8 cellular contexts compared by ENCODE assay signal in genomic region chr3:49295489-49296058, GRCh38. TPM values are rescaled to one million over a fixed set of nuclear protein-coding genes. Genes with fewer than 3 reads are reported as not detected.
A peak's percentile ranks its signal among the peaks of the same experiment; 100 is the strongest.
DNase-seq lines count a peak whose midpoint lies in the region; ATAC-seq, FAIRE-seq and TF ChIP-seq lines count a peak whose summit lies in the region.

No MANE protein-coding gene starts in this region.

- TF ChIP-seq RAD21 in GM12878 (IDR thresholded peaks at IDR 0.05; ENCODE audit: insufficient read depth, low read depth, low read length) (peak; percentile 57), HepG2 (CRISPR knock-in tag; IDR thresholded peaks at IDR 0.05) (0 out of 2 replicates have a peak, but pooled peaks have one; percentile 14)

- SMC1A ChIA-PET in GM12878 (lab: Charles Lee; ENCODE audit: uncharacterized antibody, unreplicated experiment) = interaction anchor here (2.0 kb wide), 1 partner anchor 154 kb away, joined by 6 read pairs; no protein-coding TSS in a partner anchor

- H3K9ac ChIP-seq in PC-3 (ENCODE audit: low read length) (no peak overlapping the region), GM12878 (ENCODE audit: control insufficient read depth, insufficient read depth, low read length) (no peak overlapping the region), HepG2 (ENCODE audit: insufficient read depth, low read depth, low read length) (no peak overlapping the region)

- H3K4me1 ChIP-seq in PC-3 (ENCODE audit: insufficient read depth, low read length) = no peaks in the 10 kb centered on the region
- H3K4me1 ChIP-seq in GM12878 (ENCODE audit: control insufficient read depth, insufficient read depth, low read length) = no peaks in the 10 kb centered on the region; the same call in 1 of the 2 replicates
- peaks cover 13% of the 10 kb centered on the region for H3K4me1 ChIP-seq in HepG2 (ENCODE audit: insufficient read depth, low read length)
- H3K4me1 ChIP-seq in upper lobe of right lung = peaks cover 22% of the 10 kb centered on the region

- H3K79me2 ChIP-seq in PC-3 (ENCODE audit: low read length) (no peaks in the 10 kb centered on the region), GM12878 (ENCODE audit: control insufficient read depth, insufficient read depth, low read length) (no peaks in the 10 kb centered on the region), HepG2 (ENCODE audit: insufficient read depth, low read length) (no peaks in the 10 kb centered on the region)

- H3K4me2 ChIP-seq in PC-3 (ENCODE audit: low read length) = no peak overlapping the region
- H3K4me2 ChIP-seq in GM12878 (ENCODE audit: control insufficient read depth, insufficient read depth) = no peak overlapping the region
- no peak overlapping the region for H3K4me2 ChIP-seq in HepG2 (ENCODE audit: low read depth, low read length)

- TF ChIP-seq POLR2A in GM12878 (IDR thresholded peaks at IDR 0.05; ENCODE audit: low read depth, low read length) = no peak
- TF ChIP-seq POLR2A in HepG2 (IDR thresholded peaks at IDR 0.05; ENCODE audit: insufficient read depth in 1 of 2, low read depth in 2 of 2, low read length in 2 of 2) = no peak
- TF ChIP-seq POLR2A in GM18505 (IDR thresholded peaks at IDR 0.05; ENCODE audit: borderline replicate concordance, extremely low read depth, insufficient read depth, insufficient read length) = no peak

- H4K20me1 ChIP-seq in PC-3 (ENCODE audit: low read length) (no peaks in the 10 kb centered on the region), GM12878 (ENCODE audit: control insufficient read depth, insufficient read depth) (no peaks in the 10 kb centered on the region), HepG2 (ENCODE audit: insufficient read depth, low read length) (no peaks in the 10 kb centered on the region)

- FAIRE-seq in GM12878 (lab: Jason Lieb, UNC) (no peak), HepG2 (lab: Jason Lieb, UNC) (no peak)

- 90% methylated on average over 11 of the region's 11 CpGs for WGBS in GM12878 (ENCODE audit: insufficient coverage, insufficient replicate concordance, low lambda C conversion rate, missing lambda C conversion rate)
- 84% methylated on average over 11 of the region's 11 CpGs for WGBS in HepG2 (ENCODE audit: low lambda C conversion rate)

- no TSS peak for BruUV-seq in PC-3 (replicated peaks; lab: Mats Ljungman, UMichigan)
- BruUV-seq in GM12878 (replicated peaks; lab: Mats Ljungman, UMichigan) = TSS peak; percentile 42
- no TSS peak for BruUV-seq in HepG2 (replicated peaks; lab: Mats Ljungman, UMichigan)

- H3K36me3 ChIP-seq in PC-3 (ENCODE audit: low read depth, low read length) (peaks cover 63% of the 10 kb centered on the region), GM12878 (ENCODE audit: control insufficient read depth in 2 of 2, insufficient read depth in 2 of 2, low read length in 1 of 2) (peaks cover 33 to 44% of the 10 kb centered on the region in 2 experiments), HepG2 (replicated peaks in 1 of 2; ENCODE audit: control insufficient read depth in 1 of 2, insufficient read depth in 2 of 2, low read length in 2 of 2) (peaks cover 23 to 54% of the 10 kb centered on the region in 2 experiments), upper lobe of right lung (peaks cover 94% of the 10 kb centered on the region)

- intact Hi-C loops in PC-3 (cut with micrococcal nuclease) = loop anchor here (1.0 kb wide), 2 partner anchors 124 to 154 kb away; partner anchors contain the start of gene KLHDC8B
- intact Hi-C loops in GM12878 (cut with micrococcal nuclease; ENCODE audit: unreplicated experiment) = loop anchor here (1.0 kb wide), 1 partner anchor 154 kb away; no protein-coding TSS in a partner anchor
- intact Hi-C loops in HepG2 (cut with micrococcal nuclease; ENCODE audit: unreplicated experiment) = no loop called here
- intact Hi-C loops in upper lobe of right lung (cut with DNase I) = no loop called here

- no peak for TF ChIP-seq EP300 in GM12878 (IDR thresholded peaks at IDR 0.05; ENCODE audit: borderline replicate concordance in 1 of 2, control insufficient read depth in 1 of 2, low read depth in 2 of 2, low read length in 2 of 2)
- TF ChIP-seq EP300 in HepG2 (IDR thresholded peaks at IDR 0.05; ENCODE audit: low read depth in 2 of 2, low read length in 2 of 2) = no peak
- no peak for TF ChIP-seq EP300 in HepG2 (CRISPR knock-in tag; IDR thresholded peaks at IDR 0.05; ENCODE audit: borderline replicate concordance)

- H3K27me3 ChIP-seq in PC-3 (ENCODE audit: low read length) = no peaks in the 10 kb centered on the region
- H3K27me3 ChIP-seq in GM12878 (replicated peaks in 1 of 2; ENCODE audit: control insufficient read depth in 2 of 2, insufficient read depth in 2 of 2, low read length in 1 of 2) = no peaks in the 10 kb centered on the region
- no peaks in the 10 kb centered on the region for H3K27me3 ChIP-seq in HepG2 (ENCODE audit: control insufficient read depth in 1 of 2, insufficient read depth in 2 of 2, low read length in 2 of 2)
- no peaks in the 10 kb centered on the region for H3K27me3 ChIP-seq in upper lobe of right lung

- ATAC-seq in PC-3 (peak; percentile 31; the same call in 1 of the 2 replicates), GM12878 (peak; percentile 47; the same call in 2 of the 3 replicates), HepG2 (0 out of 3 replicates have a peak, but pooled peaks have one; percentile 24), upper lobe of right lung (peak; percentile 62), HG03442 (IDR thresholded peaks at IDR 0.05; ENCODE audit: unreplicated experiment) (no peak), GM18505 (IDR thresholded peaks at IDR 0.05; ENCODE audit: unreplicated experiment) (no peak)

- in situ Hi-C loops in GM12878 (cut with MboI) = no loop called here
- in situ Hi-C loops in HepG2 (cut with HindIII; ENCODE audit: extremely low pct_ligation_motif_present, low pct_unique_long_range_greater_than_20kb) = no loop called here

- H3F3A ChIP-seq in PC-3 (ENCODE audit: low read length, unreplicated experiment) = no peaks in the 10 kb centered on the region

- TF ChIP-seq CTCF in PC-3 (conservative IDR thresholded peaks at IDR 0.05; ENCODE audit: low read depth, low read length) = peak; percentile 90
- TF ChIP-seq CTCF in GM12878 (IDR thresholded peaks at IDR 0.05 in 2 of 3, conservative IDR thresholded peaks at IDR 0.05 in 1 of 3; ENCODE audit: control insufficient read depth in 2 of 3, extremely low read depth in 1 of 3, insufficient read depth in 1 of 3, low read depth in 3 of 3, low read length in 3 of 3) = peak; percentile 51 to 54 (median 52); a peak in 5 of 6 replicates
- peak; percentile 55 for TF ChIP-seq CTCF in HepG2 (CRISPR knock-in tag; IDR thresholded peaks at IDR 0.05)
- TF ChIP-seq CTCF in upper lobe of right lung (IDR thresholded peaks at IDR 0.05) = peak; percentile 63

- no peak overlapping the region for H3K27ac ChIP-seq in PC-3 (ENCODE audit: low read length)
- no peak overlapping the region for H3K27ac ChIP-seq in GM12878 (ENCODE audit: control insufficient read depth, insufficient read depth)
- H3K27ac ChIP-seq in HepG2 (ENCODE audit: extremely low read length, insufficient read depth, low read length) = no peak overlapping the region
- no peak overlapping the region for H3K27ac ChIP-seq in upper lobe of right lung

- H3K9me2 ChIP-seq in PC-3 (replicated peaks; ENCODE audit: low read length) = no peaks in the 10 kb centered on the region

- H2AFZ ChIP-seq in PC-3 (ENCODE audit: low read length) (no peak overlapping the region), GM12878 (ENCODE audit: control insufficient read depth, low read depth, low read length) (no peak overlapping the region), HepG2 (ENCODE audit: low read length) (no peak overlapping the region)

- H3K9me3 ChIP-seq in PC-3 (ENCODE audit: low read length) (no peaks in the 10 kb centered on the region), GM12878 (replicated peaks; ENCODE audit: control insufficient read depth, insufficient read depth, low read length) (no peaks in the 10 kb centered on the region), HepG2 (ENCODE audit: low read length) (no peaks in the 10 kb centered on the region), upper lobe of right lung (no peaks in the 10 kb centered on the region)

- POLR2A ChIA-PET in PC-3 (lab: Charles Lee; ENCODE audit: unreplicated experiment) (no interaction called here), GM12878 (lab: Charles Lee) (no interaction called here), HepG2 (lab: Yijun Ruan, JAX) (no interaction called here)

- RAD21 ChIA-PET in GM12878 (lab: Charles Lee; ENCODE audit: unreplicated experiment) = interaction anchor here (1.6 kb wide), 1 partner anchor 159 kb away, joined by 3 read pairs; no protein-coding TSS in a partner anchor

- DNase-seq in activated T-cell treated with anti-CD3 and anti-CD28 coated beads for 1 hour (ENCODE audit: low read depth) = peak; percentile 11
- DNase-seq in activated T-cell treated with anti-CD3 and anti-CD28 coated beads for 4 hours = no peak
- peak; percentile 65 for DNase-seq in PC-3
- DNase-seq in GM12878 (ENCODE audit: low read depth, low spot score) = no peak
- peak; percentile 35 for DNase-seq in HepG2 (ENCODE audit: low spot score)
- no peak for DNase-seq in upper lobe of right lung

- CTCF ChIA-PET in PC-3 (lab: Charles Lee) (no interaction called here), GM12878 (lab: Yijun Ruan, JAX) (interaction anchor here (0.8 to 2.2 kb wide), 2 partner anchors 44 to 154 kb away, joined by 3 to 9 read pairs; partner anchors contain the start of gene USP4), HepG2 (lab: Yijun Ruan, JAX; ENCODE audit: low intra/inter-chr PET ratio, low total read pairs) (interaction anchor here (1.5 kb wide), 1 partner anchor 154 kb away, joined by 9 read pairs; no protein-coding TSS in a partner anchor)

- H3K4me3 ChIP-seq in PC-3 (ENCODE audit: low read length) = no peak overlapping the region
- no peak overlapping the region for H3K4me3 ChIP-seq in GM12878
- H3K4me3 ChIP-seq in HepG2 (replicated peaks in 1 of 3; ENCODE audit: insufficient read depth in 1 of 3, low read depth in 2 of 3, low read length in 3 of 3) = no peak overlapping the region
- no peak overlapping the region for H3K4me3 ChIP-seq in upper lobe of right lung

RNA-seq across cellular contexts. Expression of gene C3orf62, which starts 18.5 kb away (rescaled TPM):
- total RNA-seq in PC-3 (2014; rRNA removed) (3.9 and 10.3 TPM in 2 replicates), GM12878 (2014; rRNA removed) (3.8 and 4.1 TPM in 2 replicates), GM12878 (2014; rRNA removed; fragmentation: Illumina TruSeq; extraction: Trizol) (4.0 and 4.6 TPM in 2 replicates), GM12878 (2021) (4.5 and 7.1 TPM in 2 replicates), HepG2 (2016; rRNA removed; fragmentation: Illumina TruSeq; extraction: Trizol) (1.2 and 1.6 TPM in 2 replicates), upper lobe of right lung (6.8 TPM)
- total RNA-seq in GM12878 (2013; cell fraction: nucleolus; rRNA removed) = 15.6 and 16.3 TPM in 2 replicates
- polyA plus RNA-seq in GM12878 (2011; ENCODE audit: low read depth) = 2.2 TPM
- polyA plus RNA-seq in GM12878 (2011; rRNA removed) (5.0 and 5.5 TPM in 2 replicates), GM12878 (2014; fragmentation: Illumina TruSeq; extraction: Trizol) (6.6 and 7.5 TPM in 2 replicates), GM12878 (2014; fragmentation: Nextera tagmentation; extraction: Ambion mirVana) (1 to 10 TPM; 3.0 to 4.0 TPM), GM12878 (2014; rRNA removed) (6.9 and 8.9 TPM in 2 replicates), GM12878 (2016; fragmentation: Nextera tagmentation; extraction: Ambion mirVana) (1 to 10 TPM; 2.7 to 3.3 TPM), HepG2 (2011; rRNA removed) (3.9 and 4.3 TPM in 2 replicates)
- 4.5 and 6.6 TPM in 2 replicates for polyA plus RNA-seq in GM12878 (2011; cell fraction: cytosol; rRNA removed)
- 12.6 and 13.8 TPM in 2 replicates for polyA plus RNA-seq in GM12878 (2011; cell fraction: nucleus; rRNA removed)
- 2.2 and 3.3 TPM in 2 replicates for polyA plus RNA-seq in GM12878 (2012)
- 3.4 and 8.1 TPM in 2 replicates for polyA minus RNA-seq in GM12878 (2011; rRNA and poly(A)+ RNA removed)
- polyA minus RNA-seq in GM12878 (2011; cell fraction: cytosol; rRNA and poly(A)+ RNA removed) = 1.9 and 2.0 TPM in 2 replicates
- 4.5 and 9.2 TPM in 2 replicates for polyA minus RNA-seq in GM12878 (2011; cell fraction: nucleus; rRNA and poly(A)+ RNA removed)
- 0.44 and 1.3 TPM in 2 replicates for total RNA-seq in HepG2 (2016; cell fraction: cytosol; rRNA removed; fragmentation: Illumina TruSeq; extraction: Trizol; ENCODE audit: low read depth)
- 1.3 and 1.4 TPM in 2 replicates for total RNA-seq in HepG2 (2016; cell fraction: insoluble cytoplasmic fraction; rRNA removed; fragmentation: Illumina TruSeq; extraction: Trizol)
- 0.86 and 1.7 TPM in 2 replicates for total RNA-seq in HepG2 (2016; cell fraction: membrane; rRNA removed; fragmentation: Illumina TruSeq; extraction: Trizol)
- total RNA-seq in HepG2 (2016; cell fraction: nucleus; rRNA removed; fragmentation: Illumina TruSeq; extraction: Trizol) = 2.2 and 3.0 TPM in 2 replicates
- polyA plus RNA-seq in HepG2 (2011; cell fraction: cytosol; rRNA removed) = 1.7 and 2.3 TPM in 2 replicates
- 10.2 and 11.2 TPM in 2 replicates for polyA plus RNA-seq in HepG2 (2011; cell fraction: nucleus; rRNA removed)
- 3.0 and 3.6 TPM in 2 replicates for polyA plus RNA-seq in HepG2 (2012)
- polyA plus RNA-seq in HepG2 (2016; cell fraction: cytosol; fragmentation: Illumina TruSeq; extraction: Trizol; ENCODE audit: low read depth) = 0.58 and 0.86 TPM in 2 replicates
- polyA plus RNA-seq in HepG2 (2016; cell fraction: insoluble cytoplasmic fraction; fragmentation: Illumina TruSeq; extraction: Trizol; ENCODE audit: low read depth) = 2.0 and 2.7 TPM in 2 replicates
- polyA plus RNA-seq in HepG2 (2016; cell fraction: membrane; fragmentation: Illumina TruSeq; extraction: Trizol; ENCODE audit: low read depth) = 1.1 and 1.2 TPM in 2 replicates
- polyA plus RNA-seq in HepG2 (2016; cell fraction: nucleus; fragmentation: Illumina TruSeq; extraction: Trizol; ENCODE audit: insufficient read depth, low read depth) = 17.7 and 17.8 TPM in 2 replicates
- polyA minus RNA-seq in HepG2 (2011; rRNA and poly(A)+ RNA removed; ENCODE audit: low replicate concordance) = 2.3 and 13.0 TPM in 2 replicates
- polyA minus RNA-seq in HepG2 (2011; cell fraction: cytosol; rRNA and poly(A)+ RNA removed) = 0.89 and 1.1 TPM in 2 replicates
- polyA minus RNA-seq in HepG2 (2011; cell fraction: nucleus; rRNA and poly(A)+ RNA removed) = 10.1 and 11.5 TPM in 2 replicates

RNA-seq across cellular contexts. Expression of gene USP4, which starts 44.3 kb away (rescaled TPM):
- total RNA-seq in PC-3 (2014; rRNA removed) (19.9 and 22.8 TPM in 2 replicates), GM12878 (2014; rRNA removed) (24.8 and 26.5 TPM in 2 replicates), GM12878 (2014; rRNA removed; fragmentation: Illumina TruSeq; extraction: Trizol) (57.6 and 58.8 TPM in 2 replicates), GM12878 (2021) (68.4 and 75.8 TPM in 2 replicates), HepG2 (2016; rRNA removed; fragmentation: Illumina TruSeq; extraction: Trizol) (9.2 and 12.1 TPM in 2 replicates), upper lobe of right lung (69.6 TPM)
- 110 and 117 TPM in 2 replicates for total RNA-seq in GM12878 (2013; cell fraction: nucleolus; rRNA removed)
- polyA plus RNA-seq in GM12878 (2011; ENCODE audit: low read depth) = 45.0 TPM
- polyA plus RNA-seq in GM12878 (2011; rRNA removed) (72.1 and 77.1 TPM in 2 replicates), GM12878 (2014; fragmentation: Illumina TruSeq; extraction: Trizol) (70.6 and 80.9 TPM in 2 replicates), GM12878 (2014; fragmentation: Nextera tagmentation; extraction: Ambion mirVana) (10 to 100 TPM; 40.3 to 49.3 TPM), GM12878 (2014; rRNA removed) (62.3 and 69.3 TPM in 2 replicates), GM12878 (2016; fragmentation: Nextera tagmentation; extraction: Ambion mirVana) (10 to 100 TPM; 69.6 to 69.7 TPM), HepG2 (2011; rRNA removed) (18.7 and 20.8 TPM in 2 replicates)
- 58.3 and 61.3 TPM in 2 replicates for polyA plus RNA-seq in GM12878 (2011; cell fraction: cytosol; rRNA removed)
- 74.7 and 82.1 TPM in 2 replicates for polyA plus RNA-seq in GM12878 (2011; cell fraction: nucleus; rRNA removed)
- 46.7 and 50.0 TPM in 2 replicates for polyA plus RNA-seq in GM12878 (2012)
- 107 and 161 TPM in 2 replicates for polyA minus RNA-seq in GM12878 (2011; rRNA and poly(A)+ RNA removed)
- 24.5 and 27.2 TPM in 2 replicates for polyA minus RNA-seq in GM12878 (2011; cell fraction: cytosol; rRNA and poly(A)+ RNA removed)
- polyA minus RNA-seq in GM12878 (2011; cell fraction: nucleus; rRNA and poly(A)+ RNA removed) = 36.3 and 64.6 TPM in 2 replicates
- total RNA-seq in HepG2 (2016; cell fraction: cytosol; rRNA removed; fragmentation: Illumina TruSeq; extraction: Trizol; ENCODE audit: low read depth) = 3.9 and 5.6 TPM in 2 replicates
- total RNA-seq in HepG2 (2016; cell fraction: insoluble cytoplasmic fraction; rRNA removed; fragmentation: Illumina TruSeq; extraction: Trizol) = 9.5 and 12.5 TPM in 2 replicates
- 6.2 and 7.0 TPM in 2 replicates for total RNA-seq in HepG2 (2016; cell fraction: membrane; rRNA removed; fragmentation: Illumina TruSeq; extraction: Trizol)
- 14.7 and 15.5 TPM in 2 replicates for total RNA-seq in HepG2 (2016; cell fraction: nucleus; rRNA removed; fragmentation: Illumina TruSeq; extraction: Trizol)
- polyA plus RNA-seq in HepG2 (2011; cell fraction: cytosol; rRNA removed) = 10.8 and 12.7 TPM in 2 replicates
- 22.0 and 28.3 TPM in 2 replicates for polyA plus RNA-seq in HepG2 (2011; cell fraction: nucleus; rRNA removed)
- 11.8 and 12.6 TPM in 2 replicates for polyA plus RNA-seq in HepG2 (2012)
- polyA plus RNA-seq in HepG2 (2016; cell fraction: cytosol; fragmentation: Illumina TruSeq; extraction: Trizol; ENCODE audit: low read depth) = 2.2 and 2.4 TPM in 2 replicates
- 23.2 and 24.3 TPM in 2 replicates for polyA plus RNA-seq in HepG2 (2016; cell fraction: insoluble cytoplasmic fraction; fragmentation: Illumina TruSeq; extraction: Trizol; ENCODE audit: low read depth)
- polyA plus RNA-seq in HepG2 (2016; cell fraction: membrane; fragmentation: Illumina TruSeq; extraction: Trizol; ENCODE audit: low read depth) = 5.3 and 5.8 TPM in 2 replicates
- 37.3 and 42.6 TPM in 2 replicates for polyA plus RNA-seq in HepG2 (2016; cell fraction: nucleus; fragmentation: Illumina TruSeq; extraction: Trizol; ENCODE audit: insufficient read depth, low read depth)
- polyA minus RNA-seq in HepG2 (2011; rRNA and poly(A)+ RNA removed; ENCODE audit: low replicate concordance) = 31.1 and 48.0 TPM in 2 replicates
- polyA minus RNA-seq in HepG2 (2011; cell fraction: cytosol; rRNA and poly(A)+ RNA removed) = 10.6 TPM in 2 replicates
- 36.3 and 41.9 TPM in 2 replicates for polyA minus RNA-seq in HepG2 (2011; cell fraction: nucleus; rRNA and poly(A)+ RNA removed)

Comparison
In these comparisons a context has a peak if more than half of its experiments do, and no peak if none do; other contexts are left out.
1. DNase-seq: peak in activated T-cell treated with anti-CD3 and anti-CD28 coated beads for 1 hour (single experiment), PC-3 (single experiment) and HepG2 (single experiment); none in activated T-cell treated with anti-CD3 and anti-CD28 coated beads for 4 hours (single experiment), GM12878 (single experiment) and upper lobe of right lung (single experiment).
2. ATAC-seq: peak in PC-3 (single experiment), GM12878 (single experiment), HepG2 (single experiment) and upper lobe of right lung (single experiment); none in HG03442 (single experiment) and GM18505 (single experiment).
3. intact Hi-C loops: an anchor here in PC-3 (1.0 kb wide) and GM12878 (1.0 kb wide); none called in HepG2 and upper lobe of right lung.
4. Peak in every context shown above with its lines, with median percentiles within 50 percentile points of each other: CTCF ChIP-seq.